ENCODE assay signal across 15 cellular contexts in genomic region chr4:80142396-80143304, GRCh38. TPM values are rescaled to one million over a fixed set of nuclear protein-coding genes. Genes with fewer than 3 reads are reported as not detected.
DNase-seq lines count a peak whose midpoint lies in the region; ATAC-seq and TF ChIP-seq lines count a peak whose summit lies in the region.
"Had no signal": no experiment of that assay in that cellular context is flagged by ENCODE, and none has a peak within 500 bp of the region (broad histone marks: within the 10 kb centered on the region; RNA-seq: fewer than 3 reads in every experiment).

No MANE protein-coding gene starts in this region.

- H3K9me3 Mint-ChIP-seq in activated naive CD4-positive, alpha-beta T cell treated with anti-CD3 and anti-CD28 coated beads, Interleukin-2, amount 50 U/mL, for 24 hours: peaks cover 2% of the 10 kb centered on the region
- peaks cover 2% of the 10 kb centered on the region for H3K9me3 Mint-ChIP-seq in activated naive CD4-positive, alpha-beta T cell treated with anti-CD3 and anti-CD28 coated beads, Interleukin-2, amount 10 ng/mL, durations not matched to agents 7 days and 5 days
- no peaks in the 10 kb centered on the region for H3K9me3 Mint-ChIP-seq in activated naive CD8-positive, alpha-beta T cell treated with anti-CD3 and anti-CD28 coated beads for 36 hours
- H3K9me3 Mint-ChIP-seq: endodermal cell had no signal

- 68 to 73% methylated on average over 4 of the region's 4 CpGs for WGBS in tibial nerve, 2 donors

- DNase-seq in activated naive CD4-positive, alpha-beta T cell treated with anti-CD3 and anti-CD28 coated beads, Interleukin-2, amount 10 ng/mL, durations not matched to agents 7 days and 5 days: no peak
- DNase-seq in SKM-1 (lab: John Stamatoyannopoulos, UW; ENCODE audit: unreplicated experiment) (peak; percentile 14), fibroblast of gingiva (ENCODE audit: low read depth) (peak; percentile 23), tibial nerve (ENCODE audit: low spot score in 2 of 2) (no peak), NCI-H510A (lab: John Stamatoyannopoulos, UW) (no peak)
- no peak for DNase-seq in activated naive CD8-positive, alpha-beta T cell treated with anti-CD3 and anti-CD28 coated beads for 36 hours
- DNase-seq: body of pancreas, endodermal cell, NCI-H446, ovary, upper lobe of left lung had no signal

- TF ChIP-seq POLR2A in tibial nerve (IDR thresholded peaks at IDR 0.05): no peak

- no peaks in the 10 kb centered on the region for H3K27me3 ChIP-seq in tibial nerve
- H3K27me3 ChIP-seq: body of pancreas, ovary, upper lobe of left lung had no signal

- H3K27me3 Mint-ChIP-seq in activated naive CD4-positive, alpha-beta T cell treated with anti-CD3 and anti-CD28 coated beads, Interleukin-2, amount 50 U/mL, for 24 hours: no peaks in the 10 kb centered on the region
- no peaks in the 10 kb centered on the region for H3K27me3 Mint-ChIP-seq in activated naive CD4-positive, alpha-beta T cell treated with anti-CD3 and anti-CD28 coated beads, Interleukin-2, amount 10 ng/mL, durations not matched to agents 7 days and 5 days
- no peaks in the 10 kb centered on the region for H3K27me3 Mint-ChIP-seq in activated naive CD8-positive, alpha-beta T cell treated with anti-CD3 and anti-CD28 coated beads for 36 hours

- peaks cover 61% of the 10 kb centered on the region for H3K4me1 Mint-ChIP-seq in activated naive CD4-positive, alpha-beta T cell treated with anti-CD3 and anti-CD28 coated beads, Interleukin-2, amount 50 U/mL, for 24 hours
- peaks cover 50% of the 10 kb centered on the region for H3K4me1 Mint-ChIP-seq in activated naive CD4-positive, alpha-beta T cell treated with anti-CD3 and anti-CD28 coated beads, Interleukin-2, amount 10 ng/mL, durations not matched to agents 7 days and 5 days
- peaks cover 42% of the 10 kb centered on the region for H3K4me1 Mint-ChIP-seq in activated naive CD8-positive, alpha-beta T cell treated with anti-CD3 and anti-CD28 coated beads for 36 hours
- H3K4me1 Mint-ChIP-seq: endodermal cell had no signal

- no peak overlapping the region for H3K27ac ChIP-seq in tibial nerve
- H3K27ac ChIP-seq: body of pancreas, ovary, upper lobe of left lung had no signal

- no peak overlapping the region for H3K4me3 ChIP-seq in tibial nerve
- H3K4me3 ChIP-seq: body of pancreas, lung, ovary, upper lobe of left lung had no signal

- H3K36me3 ChIP-seq in tibial nerve: no peaks in the 10 kb centered on the region
- H3K36me3 ChIP-seq: ovary, upper lobe of left lung had no signal

- peak; percentile 22 to 48 for TF ChIP-seq EP300 in tibial nerve (IDR thresholded peaks at IDR 0.05)

- no peaks in the 10 kb centered on the region for H3K9me3 ChIP-seq in tibial nerve
- H3K9me3 ChIP-seq: body of pancreas, ovary, upper lobe of left lung had no signal

- no peak for ATAC-seq in GM19328 (IDR thresholded peaks at IDR 0.05; ENCODE audit: unreplicated experiment)
- ATAC-seq: body of pancreas, Right ventricle myocardium inferior had no signal

- H3K4me1 ChIP-seq in tibial nerve: no peaks in the 10 kb centered on the region
- H3K4me1 ChIP-seq: body of pancreas, upper lobe of left lung had no signal

- peak overlapping the region; percentile 76 for H3K27ac Mint-ChIP-seq in activated naive CD4-positive, alpha-beta T cell treated with anti-CD3 and anti-CD28 coated beads, Interleukin-2, amount 50 U/mL, for 24 hours
- no peak overlapping the region for H3K27ac Mint-ChIP-seq in activated naive CD4-positive, alpha-beta T cell treated with anti-CD3 and anti-CD28 coated beads, Interleukin-2, amount 10 ng/mL, durations not matched to agents 7 days and 5 days
- no peak overlapping the region for H3K27ac Mint-ChIP-seq in activated naive CD8-positive, alpha-beta T cell treated with anti-CD3 and anti-CD28 coated beads for 36 hours
- H3K27ac Mint-ChIP-seq: endodermal cell had no signal

- TF ChIP-seq CTCF in tibial nerve (IDR thresholded peaks at IDR 0.05): no peak

- H3K4me3 Mint-ChIP-seq in activated naive CD4-positive, alpha-beta T cell treated with anti-CD3 and anti-CD28 coated beads, Interleukin-2, amount 50 U/mL, for 24 hours: no peak overlapping the region
- no peak overlapping the region for H3K4me3 Mint-ChIP-seq in activated naive CD4-positive, alpha-beta T cell treated with anti-CD3 and anti-CD28 coated beads, Interleukin-2, amount 10 ng/mL, durations not matched to agents 7 days and 5 days
- no peak overlapping the region for H3K4me3 Mint-ChIP-seq in activated naive CD8-positive, alpha-beta T cell treated with anti-CD3 and anti-CD28 coated beads for 36 hours
- H3K4me3 Mint-ChIP-seq: endodermal cell had no signal

- CTCF ChIA-PET in activated naive CD4-positive, alpha-beta T cell treated with anti-CD3 and anti-CD28 coated beads, Interleukin-2, amount 10 ng/mL, durations not matched to agents 7 days and 5 days (lab: Charles Lee): interaction anchor here (0.6 to 7.2 kb wide), 4 partner anchors 12 to 41 kb away, joined by 3 to 52 read pairs (median 16); no protein-coding TSS in a partner anchor

- no peaks in the 10 kb centered on the region for H3K36me3 Mint-ChIP-seq in activated naive CD4-positive, alpha-beta T cell treated with anti-CD3 and anti-CD28 coated beads, Interleukin-2, amount 50 U/mL, for 24 hours
- H3K36me3 Mint-ChIP-seq in activated naive CD4-positive, alpha-beta T cell treated with anti-CD3 and anti-CD28 coated beads, Interleukin-2, amount 10 ng/mL, durations not matched to agents 7 days and 5 days: peaks cover 6% of the 10 kb centered on the region
- H3K36me3 Mint-ChIP-seq in activated naive CD8-positive, alpha-beta T cell treated with anti-CD3 and anti-CD28 coated beads for 36 hours: peaks cover 3% of the 10 kb centered on the region

RNA-seq across cellular contexts. Expression of gene PRDM8, which starts 54.7 kb away (rescaled TPM):
- total RNA-seq in tibial nerve: 10 to 100 TPM in 2 of 4 donors, 1 to 10 TPM in 2; 3.5 to 12.6 (median 10.3) TPM
- total RNA-seq in activated naive CD8-positive, alpha-beta T cell treated with anti-CD3 and anti-CD28 coated beads for 36 hours: 1 to 10 TPM; 1.3 to 2.3 TPM
- total RNA-seq: endodermal cell had no signal

Comparison
In these comparisons a context has a peak if more than half of its experiments do, and no peak if none do; other contexts are left out.
1. DNase-seq: peak in SKM-1 (single experiment) and fibroblast of gingiva (single experiment); none in activated naive CD4-positive, alpha-beta T cell treated with anti-CD3 and anti-CD28 coated beads, Interleukin-2, amount 10 ng/mL, durations not matched to agents 7 days and 5 days (single experiment), tibial nerve (0 of 2), NCI-H510A (single experiment) and activated naive CD8-positive, alpha-beta T cell treated with anti-CD3 and anti-CD28 coated beads for 36 hours (single experiment).